Comparison of ENCODE assay signal across 11 cellular contexts in the genomic region with DNA sequence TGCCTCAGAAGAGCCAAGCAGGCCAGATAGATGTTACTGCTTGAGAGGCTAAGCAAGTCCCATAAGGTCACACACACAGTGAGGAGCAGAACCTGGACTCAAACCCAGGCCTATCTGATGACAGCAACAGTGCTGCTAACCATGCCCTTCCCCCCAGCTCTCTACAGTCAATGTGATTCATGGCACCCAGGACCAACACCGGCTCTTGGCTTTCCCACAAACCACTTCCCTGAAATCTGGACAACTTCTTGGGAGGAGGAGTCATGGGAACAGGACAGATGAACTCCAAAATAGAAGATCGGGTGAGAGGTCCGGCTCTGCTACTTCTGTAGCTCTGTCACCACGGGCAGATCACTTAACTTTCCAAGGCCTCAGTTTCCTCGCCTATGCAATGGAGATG. TPM values are rescaled to one million over a fixed set of nuclear protein-coding genes. Genes with fewer than 3 reads are reported as not detected.
DNase-seq lines count a peak whose midpoint lies in the region; ATAC-seq and TF ChIP-seq lines count a peak whose summit lies in the region.
"Had no signal": no experiment of that assay in that cellular context is flagged by ENCODE, and none has a peak within 500 bp of the region (broad histone marks: within the 10 kb centered on the region; RNA-seq: fewer than 3 reads in every experiment).

No MANE protein-coding gene starts in this region.

- POLR2A ChIA-PET in T-cell (lab: Charles Lee): interaction anchor here (0.6 kb wide), 4 partner anchors 91 to 453 kb away, joined by 3 read pairs; no protein-coding TSS in a partner anchor

- ATAC-seq in T-cell (replicated peaks in 1 of 4) (no peak), right lobe of liver (no peak), HG03139 (IDR thresholded peaks at IDR 0.05; ENCODE audit: unreplicated experiment) (no peak), GM21447 (IDR thresholded peaks at IDR 0.05; ENCODE audit: unreplicated experiment) (no peak)
- ATAC-seq: K562 had no signal

- H3K9me3 ChIP-seq in skeletal muscle satellite cell (replicated peaks; ENCODE audit: low read length): no peaks in the 10 kb centered on the region
- no peaks in the 10 kb centered on the region for H3K9me3 ChIP-seq in right lobe of liver
- H3K9me3 ChIP-seq: thoracic aorta had no signal

- CTCF ChIA-PET in T-cell (lab: Charles Lee): interaction anchor here in 1 of 2 donors (1.2 kb wide), 1 partner anchor 272 kb away, joined by 3 read pairs; no protein-coding TSS in a partner anchor

- no peaks in the 10 kb centered on the region for H3K9me3 Mint-ChIP-seq in T-cell

- TF ChIP-seq POLR2A in right lobe of liver (IDR thresholded peaks at IDR 0.05): no peak

- H3K36me3 Mint-ChIP-seq in T-cell: no peaks in the 10 kb centered on the region

- H3K36me3 ChIP-seq in skeletal muscle satellite cell (ENCODE audit: insufficient read depth, low read length) (no peaks in the 10 kb centered on the region), right lobe of liver (no peaks in the 10 kb centered on the region)
- H3K36me3 ChIP-seq: thoracic aorta had no signal

- H3K27ac Mint-ChIP-seq in T-cell: no peak overlapping the region

- H3K9ac ChIP-seq in skeletal muscle satellite cell (ENCODE audit: low read depth, low read length): no peak overlapping the region

- H3K4me3 Mint-ChIP-seq in T-cell: peak overlapping the region; percentile 91 to 93 (median 93)

- peak; percentile 16 for DNase-seq in GM03348 (ENCODE audit: low spot score)
- DNase-seq in T-cell: no peak
- DNase-seq in fibroblast of the aortic adventitia (ENCODE audit: low read depth): peak; percentile 87
- no peak for DNase-seq in right lobe of liver
- DNase-seq: DMS79, RPMI8226 had no signal

- intact Hi-C loops in right lobe of liver (cut with DNase I): no loop called here

- WGBS in right lobe of liver (ENCODE audit: insufficient coverage, low coverage, low lambda C conversion rate, missing lambda C conversion rate): 82% methylated on average over 3 of the region's 5 CpGs

- H3K27me3 ChIP-seq in skeletal muscle satellite cell (ENCODE audit: control insufficient read depth, insufficient read depth, low read length): peaks cover 25% of the 10 kb centered on the region
- H3K27me3 ChIP-seq in right lobe of liver: peaks cover 0 to 17% of the 10 kb centered on the region in 2 donors

- H3K27me3 Mint-ChIP-seq in T-cell: peaks cover 27 to 30% of the 10 kb centered on the region in 2 donors

- H3K4me3 ChIP-seq in fibroblast of the aortic adventitia (ENCODE audit: low read depth, low read length) (peak overlapping the region; percentile 70), skeletal muscle satellite cell (ENCODE audit: low read length) (no peak overlapping the region), right lobe of liver (no peak overlapping the region)
- H3K4me3 ChIP-seq: K562 had no signal

- H3K4me1 ChIP-seq in skeletal muscle satellite cell (ENCODE audit: control insufficient read depth, insufficient read depth, low read length) (peaks cover 36% of the 10 kb centered on the region), right lobe of liver (peaks cover 0 to 6% (median 0%) of the 10 kb centered on the region in 4 donors)

- TF ChIP-seq CTCF in fibroblast of the aortic adventitia (IDR thresholded peaks at IDR 0.05; ENCODE audit: insufficient read depth, low read length) (no peak), right lobe of liver (IDR thresholded peaks at IDR 0.05) (no peak)

- H3K27ac ChIP-seq in right lobe of liver: no peak overlapping the region
- H3K27ac ChIP-seq: thoracic aorta had no signal

- H3K4me1 Mint-ChIP-seq in T-cell: peaks cover 43 to 65% (median 46%) of the 10 kb centered on the region in 3 donors

- H3K4me2 ChIP-seq in skeletal muscle satellite cell (ENCODE audit: low read length): peak overlapping the region; percentile 89

RNA-seq across cellular contexts. Expression of gene PTGDR, which starts 0.7 kb away (rescaled TPM):
- total RNA-seq in T-cell (1 to 10 TPM; 1.8 to 8.9 (median 5.2) TPM), fibroblast of the aortic adventitia (ENCODE audit: low replicate concordance) (1.8 and 2.5 TPM in 2 replicates), right lobe of liver (under 1 TPM in 5 of 6 experiments, not detected in 1; 0.15 to 0.50 (median 0.20) TPM)
- 1.3 and 1.8 TPM in 2 replicates for total RNA-seq in skeletal muscle satellite cell (2012; rRNA removed)
- total RNA-seq: K562 had no signal

RNA-seq across cellular contexts. Expression of gene PTGER2, which starts 47.3 kb away (rescaled TPM):
- total RNA-seq in T-cell: 10 to 100 TPM; 38.8 to 68.0 (median 54.7) TPM
- 1.6 and 50.1 TPM in 2 replicates for total RNA-seq in fibroblast of the aortic adventitia (ENCODE audit: low replicate concordance)
- 29.2 and 31.2 TPM in 2 replicates for total RNA-seq in skeletal muscle satellite cell (2012; rRNA removed)
- total RNA-seq in right lobe of liver: 1 to 10 TPM in 1 of 6 experiments, under 1 TPM in 5; 0.24 to 1.9 (median 0.51) TPM
- total RNA-seq: K562 had no signal

Comparison
In these comparisons a context has a peak if more than half of its experiments do, and no peak if none do; other contexts are left out.
1. DNase-seq: peak in GM03348 (single experiment) and fibroblast of the aortic adventitia (single experiment); none in T-cell (0 of 34) and right lobe of liver (0 of 3).